6 cellular contexts compared by ENCODE assay signal in genomic region chr5:142013734-142014495, GRCh38. TPM values are rescaled to one million over a fixed set of nuclear protein-coding genes. Genes with fewer than 3 reads are reported as not detected.
DNase-seq lines count a peak whose midpoint lies in the region; ATAC-seq and TF ChIP-seq lines count a peak whose summit lies in the region.

No MANE protein-coding gene starts in this region.

- peaks cover 25% of the 10 kb centered on the region for H3K4me1 Mint-ChIP-seq in osteocyte (ENCODE audit: unreplicated experiment)

- TF ChIP-seq CTCF in cardiac fibroblast (IDR thresholded peaks at IDR 0.05; ENCODE audit: low read depth, low read length) (no peak), osteocyte (IDR thresholded peaks at IDR 0.05) (no peak)

- H3K36me3 Mint-ChIP-seq in osteocyte (ENCODE audit: unreplicated experiment) = peaks cover 4% of the 10 kb centered on the region

- H3K27me3 Mint-ChIP-seq in osteocyte (ENCODE audit: unreplicated experiment) = no peaks in the 10 kb centered on the region

- no peak for DNase-seq in Jurkat, Clone E6-1 (ENCODE audit: low read depth, low spot score)
- DNase-seq in cardiac fibroblast (ENCODE audit: low read depth in 2 of 2) = peak; percentile 55 to 90
- no peak for DNase-seq in osteocyte (ENCODE audit: extremely low spot score, unreplicated experiment)
- DNase-seq in NCI-H2029 treated with DMSO at 0.1 percent for 48 hours (lab: John Stamatoyannopoulos, UW) = no peak
- no peak for DNase-seq in NCI-H510A (lab: John Stamatoyannopoulos, UW)

- peak overlapping the region; percentile 82 for H3K4me3 ChIP-seq in Jurkat, Clone E6-1 (ENCODE audit: low read length)
- no peak overlapping the region for H3K4me3 ChIP-seq in cardiac fibroblast (replicated peaks in 1 of 2; ENCODE audit: low read depth in 2 of 2, low read length in 2 of 2)

- H3K4me3 Mint-ChIP-seq in osteocyte (ENCODE audit: unreplicated experiment) = peak overlapping the region; percentile 88

- no peaks in the 10 kb centered on the region for H3K9me3 Mint-ChIP-seq in osteocyte (ENCODE audit: unreplicated experiment)

- ATAC-seq in HG02938 (IDR thresholded peaks at IDR 0.05; ENCODE audit: unreplicated experiment) = no peak

- peak overlapping the region; percentile 95 for H3K27ac Mint-ChIP-seq in osteocyte (ENCODE audit: unreplicated experiment)

RNA-seq across cellular contexts. Expression of gene GNPDA1, which starts 1.1 kb away (rescaled TPM):
- polyA plus RNA-seq in Jurkat, Clone E6-1 (2012; ENCODE audit: insufficient read depth, insufficient read length) = 48.8 TPM
- 51.4 and 52.0 TPM in 2 replicates for total RNA-seq in osteocyte

RNA-seq across cellular contexts. Expression of gene RNF14, which starts 45.0 kb away (rescaled TPM):
- polyA plus RNA-seq in Jurkat, Clone E6-1 (2012; ENCODE audit: insufficient read depth, insufficient read length) = 48.7 TPM
- total RNA-seq in osteocyte = 66.8 and 73.8 TPM in 2 replicates

RNA-seq across cellular contexts. Expression of gene PCDH12, which starts 55.9 kb away (rescaled TPM):
- 0.26 TPM for polyA plus RNA-seq in Jurkat, Clone E6-1 (2012; ENCODE audit: insufficient read depth, insufficient read length)
- not detected in 2 replicates for total RNA-seq in osteocyte

Comparison
In these comparisons a context has a peak if more than half of its experiments do, and no peak if none do; other contexts are left out.
1. DNase-seq: peak in cardiac fibroblast (2 of 2); none in Jurkat, Clone E6-1 (single experiment), osteocyte (single experiment), NCI-H2029 treated with DMSO at 0.1 percent for 48 hours (single experiment) and NCI-H510A (single experiment).